ENCODE assay signal across 9 cellular contexts in genomic region chr13:31930901-31931522, GRCh38.
DNase-seq lines count a peak whose midpoint lies in the region; ATAC-seq and TF ChIP-seq lines count a peak whose summit lies in the region.
"Had no signal": no experiment of that assay in that cellular context is flagged by ENCODE, and none has a peak within 500 bp of the region (broad histone marks: within the 10 kb centered on the region; RNA-seq: fewer than 3 reads in every experiment).

No MANE protein-coding gene starts in this region.

- H3K4me3 ChIP-seq in choroid plexus epithelial cell (ENCODE audit: low read depth, low read length) (no peak overlapping the region), sigmoid colon (no peak overlapping the region)

- TF ChIP-seq POLR2A in sigmoid colon (IDR thresholded peaks at IDR 0.05) = no peak

- WGBS in sigmoid colon, 2 donors = 66 to 71% methylated on average over 3 of the region's 3 CpGs

- TF ChIP-seq EP300 in sigmoid colon (IDR thresholded peaks at IDR 0.05) = no peak

- no peaks in the 10 kb centered on the region for H3K27me3 ChIP-seq in sigmoid colon

- no peak overlapping the region for H3K27ac ChIP-seq in sigmoid colon

- H3K36me3 ChIP-seq in sigmoid colon = no peaks in the 10 kb centered on the region

- no peaks in the 10 kb centered on the region for H3K4me1 ChIP-seq in sigmoid colon

- no peaks in the 10 kb centered on the region for H3K9me3 ChIP-seq in sigmoid colon

- DNase-seq in choroid plexus epithelial cell (ENCODE audit: low read depth) (peak; percentile 21), glomerular visceral epithelial cell (ENCODE audit: extremely low spot score) (no peak), sigmoid colon (no peak), NCI-H146 treated with DMSO at 0.1 percent for 48 hours (lab: John Stamatoyannopoulos, UW; ENCODE audit: unreplicated experiment) (no peak), anterior cingulate cortex (lab: John Stamatoyannopoulos, UW) (no peak)

- no peak for TF ChIP-seq CTCF in choroid plexus epithelial cell (conservative IDR thresholded peaks at IDR 0.05; ENCODE audit: low read depth, low read length)
- no peak for TF ChIP-seq CTCF in sigmoid colon (IDR thresholded peaks at IDR 0.05)

- intact Hi-C loops in sigmoid colon (cut with DNase I) = no loop called here

- ATAC-seq in GM18508 (IDR thresholded peaks at IDR 0.05; ENCODE audit: insufficient read depth, unreplicated experiment) (peak; percentile 100), GM21515 (IDR thresholded peaks at IDR 0.05; ENCODE audit: unreplicated experiment) (peak; percentile 96), HG03521 (IDR thresholded peaks at IDR 0.05; ENCODE audit: unreplicated experiment) (peak; percentile 98)
- ATAC-seq: HCT116 had no signal
